Comparison of ENCODE assay signal across 12 cellular contexts in the genomic region with DNA sequence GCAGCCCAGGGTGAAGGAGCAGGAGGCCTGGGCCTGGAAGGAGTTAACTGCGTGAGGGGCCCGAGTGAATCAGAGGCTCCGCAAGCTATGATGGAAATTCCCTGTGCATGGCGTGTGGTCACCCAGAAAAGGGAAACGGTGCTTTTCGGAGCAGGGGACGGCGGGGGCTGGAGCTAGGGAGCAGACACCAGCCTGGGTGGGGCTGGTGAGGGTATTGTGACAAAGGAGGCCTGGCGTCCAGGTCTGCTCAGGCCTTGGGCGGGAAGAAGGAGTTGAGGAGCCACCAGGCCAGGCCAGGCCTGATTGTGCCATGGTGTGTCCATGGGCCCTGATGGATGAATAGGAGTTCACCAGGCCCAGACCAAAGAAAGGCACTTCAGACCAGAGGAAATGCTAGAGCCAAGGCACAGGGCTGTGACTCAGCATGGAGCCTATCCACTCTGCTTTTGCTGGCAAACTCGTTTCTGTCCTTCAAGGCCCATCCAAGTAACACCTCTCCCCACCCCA. TPM values are rescaled to one million over a fixed set of nuclear protein-coding genes. Genes with fewer than 3 reads are reported as not detected.
A peak's percentile ranks its signal among the peaks of the same experiment; 100 is the strongest.
DNase-seq lines count a peak whose midpoint lies in the region; ATAC-seq and TF ChIP-seq lines count a peak whose summit lies in the region.
"Had no signal": no experiment of that assay in that cellular context is flagged by ENCODE, and none has a peak within 500 bp of the region (broad histone marks: within the 10 kb centered on the region; RNA-seq: fewer than 3 reads in every experiment).

No MANE protein-coding gene starts in this region.

- H3K4me3 ChIP-seq in HEK293 (ENCODE audit: low read depth, low read length) (no peak overlapping the region), right atrium auricular region (no peak overlapping the region), skin epidermis (no peak overlapping the region), testis (no peak overlapping the region), breast epithelium (no peak overlapping the region)

- peaks cover 40 to 62% (median 48%) of the 10 kb centered on the region in 3 donors for H3K4me1 Mint-ChIP-seq in T-cell

- H3K27ac Mint-ChIP-seq in T-cell, result peak overlapping the region; percentile 74 to 78

- CTCF ChIA-PET in HEK293 (lab: Yijun Ruan, JAX), result interaction anchor here (2.1 to 5.6 kb wide), 2 partner anchors 17 to 21 kb away, joined by 10 to 37 read pairs; no protein-coding TSS in a partner anchor
- CTCF ChIA-PET in T-cell (lab: Charles Lee), result interaction anchor here in 1 of 2 donors (0.6 kb wide), 1 partner anchor 20 kb away, joined by 3 read pairs; no protein-coding TSS in a partner anchor

- H3K4me3 Mint-ChIP-seq in T-cell, result no peak overlapping the region

- intact Hi-C loops in testis (cut with DNase I; ENCODE audit: low total_unique reads), result no loop called here
- intact Hi-C loops in breast epithelium (cut with DNase I; ENCODE audit: low total_unique reads), result no loop called here

- WGBS in testis, 2 donors, result 86 to 91% methylated on average over 11 of the region's 11 CpGs

- no peaks in the 10 kb centered on the region for H3K9me3 Mint-ChIP-seq in T-cell

- H3K9me3 ChIP-seq in HEK293 (ENCODE audit: control insufficient read depth, insufficient read depth, low read depth, low read length), result no peaks in the 10 kb centered on the region
- no peaks in the 10 kb centered on the region for H3K9me3 ChIP-seq in right atrium auricular region
- H3K9me3 ChIP-seq in testis, result no peaks in the 10 kb centered on the region
- no peaks in the 10 kb centered on the region for H3K9me3 ChIP-seq in breast epithelium

- no peaks in the 10 kb centered on the region for H3K36me3 ChIP-seq in HEK293 (ENCODE audit: control insufficient read depth in 2 of 2, insufficient read depth in 1 of 2, low read length in 2 of 2)
- H3K36me3 ChIP-seq in right atrium auricular region, result no peaks in the 10 kb centered on the region
- H3K36me3 ChIP-seq in testis (ENCODE audit: low read depth, missing control alignments), result no peaks in the 10 kb centered on the region
- H3K36me3 ChIP-seq in breast epithelium, result no peaks in the 10 kb centered on the region

- no peaks in the 10 kb centered on the region for H3K4me1 ChIP-seq in HEK293 (ENCODE audit: control insufficient read depth, insufficient read depth, low read length)
- H3K4me1 ChIP-seq in right atrium auricular region, result peaks cover 0 to 21% of the 10 kb centered on the region in 2 donors
- H3K4me1 ChIP-seq in testis, result no peaks in the 10 kb centered on the region
- no peaks in the 10 kb centered on the region for H3K4me1 ChIP-seq in breast epithelium

- H3K27me3 ChIP-seq in right atrium auricular region, result no peaks in the 10 kb centered on the region
- no peaks in the 10 kb centered on the region for H3K27me3 ChIP-seq in testis
- H3K27me3 ChIP-seq in breast epithelium, result no peaks in the 10 kb centered on the region

- H3K27me3 Mint-ChIP-seq in T-cell, result no peaks in the 10 kb centered on the region

- no peak for ATAC-seq in T-cell (replicated peaks in 1 of 4)
- ATAC-seq in GM18520 (IDR thresholded peaks at IDR 0.05; ENCODE audit: unreplicated experiment), result no peak

- POLR2A ChIA-PET in HEK293 (lab: Yijun Ruan, JAX), result interaction anchor here (1.0 kb wide), 1 partner anchor 9 kb away, joined by 3 read pairs; no protein-coding TSS in a partner anchor
- POLR2A ChIA-PET in T-cell (lab: Charles Lee), result interaction anchor here (0.5 to 0.7 kb wide), 2 partner anchors 9 to 10 kb away, joined by 3 to 10 read pairs; no protein-coding TSS in a partner anchor

- no peak overlapping the region for H3K27ac ChIP-seq in HEK293 (ENCODE audit: extremely low read depth, low read depth, low read length)
- H3K27ac ChIP-seq in right atrium auricular region, result peak overlapping the region in 1 of 2 donors; percentile 62
- peak overlapping the region; percentile 0 to 100 (median 93) for H3K27ac ChIP-seq in skin epidermis
- peak overlapping the region in 1 of 2 donors; percentile 41 for H3K27ac ChIP-seq in testis
- H3K27ac ChIP-seq in breast epithelium, result no peak overlapping the region

- no peaks in the 10 kb centered on the region for H3K36me3 Mint-ChIP-seq in T-cell

- TF ChIP-seq POLR2A in testis (IDR thresholded peaks at IDR 0.05) (no peak), breast epithelium (IDR thresholded peaks at IDR 0.05) (no peak)

- DNase-seq in T-cell, result peak in 1 of 34 experiments; percentile 51
- DNase-seq in right atrium auricular region (ENCODE audit: low spot score), result peak; percentile 68
- no peak for DNase-seq in testis
- DNase-seq in breast epithelium (ENCODE audit: low spot score in 2 of 2), result no peak
- DNase-seq in T-helper 9 cell, result no peak
- DNase-seq: foreskin fibroblast, mammary epithelial cell, NCI-H82 had no signal

- TF ChIP-seq CTCF in HEK293 (tag by site-specific recombination; IDR thresholded peaks at IDR 0.05) (no peak), right atrium auricular region (IDR thresholded peaks at IDR 0.05) (no peak), testis (IDR thresholded peaks at IDR 0.05) (no peak), breast epithelium (IDR thresholded peaks at IDR 0.05) (no peak)

TF ChIP-seq in HEK293, 187 proteins besides CTCF, POLR2A, EP300 and RAD21:
- TF ChIP-seq, protein P1, sequence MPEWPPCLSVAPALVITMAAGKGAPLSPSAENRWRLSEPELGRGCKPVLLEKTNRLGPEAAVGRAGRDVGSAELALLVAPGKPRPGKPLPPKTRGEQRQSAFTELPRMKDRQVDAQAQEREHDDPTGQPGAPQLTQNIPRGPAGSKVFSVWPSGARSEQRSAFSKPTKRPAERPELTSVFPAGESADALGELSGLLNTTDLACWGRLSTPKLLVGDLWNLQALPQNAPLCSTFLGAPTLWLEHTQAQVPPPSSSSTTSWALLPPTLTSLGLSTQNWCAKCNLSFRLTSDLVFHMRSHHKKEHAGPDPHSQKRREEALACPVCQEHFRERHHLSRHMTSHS (tag by site-specific recombination; IDR thresholded peaks at IDR 0.05), result no peak
- TF ChIP-seq ZNF169 (tag by site-specific recombination; IDR thresholded peaks at IDR 0.05) (no peak), ZNF571 (tag by site-specific recombination; IDR thresholded peaks at IDR 0.05) (no peak), ZFP3 (tag by site-specific recombination; IDR thresholded peaks at IDR 0.05; ENCODE audit: low read depth) (peak; percentile 83), SCRT1 (tag by site-specific recombination; IDR thresholded peaks at IDR 0.05; ENCODE audit: borderline replicate concordance) (no peak), SP2 (tag by site-specific recombination; IDR thresholded peaks at IDR 0.05) (no peak)

RNA-seq across cellular contexts. Expression of gene SPI1, which starts 12.8 kb away (rescaled TPM):
- total RNA-seq in T-cell (1 to 10 TPM; 1.8 to 5.8 (median 2.1) TPM), right atrium auricular region (10 to 100 TPM in 1 of 2 donors, 1 to 10 TPM in 1; 7.5 to 23.1 TPM), testis (1 to 10 TPM; 4.6 to 7.4 TPM), breast epithelium (10 to 100 TPM; 12.5 to 34.9 (median 15.2) TPM)
- 16.3 TPM for polyA plus RNA-seq in testis (ENCODE audit: insufficient read depth, low read depth, low replicate concordance)
- total RNA-seq: mammary epithelial cell had no signal
- polyA plus RNA-seq: mammary epithelial cell had no signal

RNA-seq across cellular contexts. Expression of gene SLC39A13, which starts 17.3 kb away (rescaled TPM):
- 10 to 100 TPM; 45.6 to 67.0 (median 65.2) TPM for total RNA-seq in T-cell
- 10 to 100 TPM; 78.4 to 79.8 TPM for total RNA-seq in right atrium auricular region
- total RNA-seq in testis, result 10 to 100 TPM; 95.1 to 98.1 TPM
- polyA plus RNA-seq in testis (ENCODE audit: insufficient read depth, low read depth, low replicate concordance), result 99.2 TPM
- total RNA-seq in breast epithelium, result 10 to 100 TPM; 42.9 to 58.1 (median 52.8) TPM

RNA-seq across cellular contexts. Expression of gene PSMC3, which starts 35.1 kb away (rescaled TPM):
- total RNA-seq in T-cell, result 10 to 100 TPM; 48.6 to 64.4 (median 55.0) TPM
- total RNA-seq in right atrium auricular region, result 100 to 1,000 TPM; 130 to 177 TPM
- 100 to 1,000 TPM in 1 of 2 donors, 10 to 100 TPM in 1; 98.1 to 108 TPM for total RNA-seq in testis
- polyA plus RNA-seq in testis (ENCODE audit: insufficient read depth, low read depth, low replicate concordance), result 228 TPM
- 100 to 1,000 TPM in 2 of 3 donors, 10 to 100 TPM in 1; 98.5 to 168 (median 144) TPM for total RNA-seq in breast epithelium

RNA-seq across cellular contexts. Expression of gene MYBPC3, which starts 38.6 kb away (rescaled TPM):
- total RNA-seq in T-cell, result not detected
- 1,000 to 10,000 TPM in 1 of 2 donors, 100 to 1,000 TPM in 1; 797 to 1,210 TPM for total RNA-seq in right atrium auricular region
- total RNA-seq in testis, result under 1 TPM; 0.68 to 0.79 TPM
- 1.7 TPM for polyA plus RNA-seq in testis (ENCODE audit: insufficient read depth, low read depth, low replicate concordance)
- under 1 TPM in 2 of 3 donors, not detected in 1; under 0.01 TPM for total RNA-seq in breast epithelium
- total RNA-seq: mammary epithelial cell had no signal
- polyA plus RNA-seq: mammary epithelial cell had no signal

RNA-seq across cellular contexts. Expression of gene RAPSN, which starts 57.8 kb away (rescaled TPM):
- total RNA-seq in T-cell (1 to 10 TPM; 1.1 to 3.4 (median 1.4) TPM), right atrium auricular region (not detected), testis (under 1 TPM; 0.19 to 0.63 TPM), breast epithelium (under 1 TPM in 1 of 3 donors, not detected in 2; 0.64 TPM)
- 0.65 TPM for polyA plus RNA-seq in testis (ENCODE audit: insufficient read depth, low read depth, low replicate concordance)
- total RNA-seq: cerebellum had no signal

Comparison
In these comparisons a context has a peak if more than half of its experiments do, and no peak if none do; other contexts are left out.
1. H3K27ac ChIP-seq: peak in skin epidermis (21 of 21); none in HEK293 (single experiment) and breast epithelium (0 of 2).